In genomic region chr5:159123700-159124099, GRCh38 we compare ENCODE assay signal across 15 cellular contexts. TPM values are rescaled to one million over a fixed set of nuclear protein-coding genes. Genes with fewer than 3 reads are reported as not detected.
DNase-seq lines count a peak whose midpoint lies in the region; ATAC-seq lines count a peak whose summit lies in the region.
"Had no signal": no experiment of that assay in that cellular context is flagged by ENCODE, and none has a peak within 500 bp of the region (broad histone marks: within the 10 kb centered on the region; RNA-seq: fewer than 3 reads in every experiment).

No MANE protein-coding gene starts in this region.

- no peak for DNase-seq in activated T-cell treated with anti-CD3 and anti-CD28 coated beads, Interleukin-2, amount 50 U/mL, for 4 hours
- DNase-seq in activated T-cell treated with anti-CD3 and anti-CD28 coated beads for 4 hours: no peak
- DNase-seq in stimulated activated effector memory CD8-positive, alpha-beta T cell treated with anti-CD3 and anti-CD28 coated beads, Interleukin-12 subunit alpha, Interleukin-12 subunit beta, amount 100 ng/mL, for 72 hours (ENCODE audit: low spot score in 2 of 2): no peak
- no peak for DNase-seq in hepatic stellate cell (ENCODE audit: low spot score)
- DNase-seq: COR-L47, GF-D8, H9, KBM-7, NCI-H1436, NCI-H2029 treated with DMSO at 0.1 percent for 48 hours, NCI-H510A, NCI-H774 had no signal

- H3K27ac Mint-ChIP-seq in stimulated activated effector memory CD8-positive, alpha-beta T cell treated with anti-CD3 and anti-CD28 coated beads, Interleukin-12 subunit alpha, Interleukin-12 subunit beta, amount 100 ng/mL, for 72 hours: no peak overlapping the region
- H3K27ac Mint-ChIP-seq: H9 had no signal

- no peaks in the 10 kb centered on the region for H3K36me3 Mint-ChIP-seq in activated T-cell treated with anti-CD3 and anti-CD28 coated beads, Interleukin-2, amount 50 U/mL, for 4 hours (ENCODE audit: insufficient read depth)
- no peaks in the 10 kb centered on the region for H3K36me3 Mint-ChIP-seq in stimulated activated effector memory CD8-positive, alpha-beta T cell treated with anti-CD3 and anti-CD28 coated beads, Interleukin-12 subunit alpha, Interleukin-12 subunit beta, amount 100 ng/mL, for 72 hours

- H3K27me3 Mint-ChIP-seq in activated T-cell treated with anti-CD3 and anti-CD28 coated beads, Interleukin-2, amount 50 U/mL, for 4 hours (ENCODE audit: low read depth): no peaks in the 10 kb centered on the region

- peaks cover 19% of the 10 kb centered on the region for H3K4me1 Mint-ChIP-seq in activated T-cell treated with anti-CD3 and anti-CD28 coated beads, Interleukin-2, amount 50 U/mL, for 4 hours (ENCODE audit: low read depth)
- H3K4me1 Mint-ChIP-seq in stimulated activated effector memory CD8-positive, alpha-beta T cell treated with anti-CD3 and anti-CD28 coated beads, Interleukin-12 subunit alpha, Interleukin-12 subunit beta, amount 100 ng/mL, for 72 hours: peaks cover 24% of the 10 kb centered on the region
- H3K4me1 Mint-ChIP-seq: H9 had no signal

- peaks cover 11% of the 10 kb centered on the region for H3K9me3 Mint-ChIP-seq in activated T-cell treated with anti-CD3 and anti-CD28 coated beads, Interleukin-2, amount 50 U/mL, for 4 hours
- peaks cover 4% of the 10 kb centered on the region for H3K9me3 Mint-ChIP-seq in stimulated activated effector memory CD8-positive, alpha-beta T cell treated with anti-CD3 and anti-CD28 coated beads, Interleukin-12 subunit alpha, Interleukin-12 subunit beta, amount 100 ng/mL, for 72 hours

- H3K4me3 Mint-ChIP-seq in activated T-cell treated with anti-CD3 and anti-CD28 coated beads, Interleukin-2, amount 50 U/mL, for 4 hours: no peak overlapping the region
- H3K4me3 Mint-ChIP-seq in stimulated activated effector memory CD8-positive, alpha-beta T cell treated with anti-CD3 and anti-CD28 coated beads, Interleukin-12 subunit alpha, Interleukin-12 subunit beta, amount 100 ng/mL, for 72 hours: no peak overlapping the region
- H3K4me3 Mint-ChIP-seq: H9 had no signal

- peak; percentile 57 to 84 for ATAC-seq in activated T-cell treated with anti-CD3 and anti-CD28 coated beads, Interleukin-2, amount 50 U/mL, for 4 hours
- peak; percentile 49 for ATAC-seq in GM18511 (IDR thresholded peaks at IDR 0.05; ENCODE audit: unreplicated experiment)
- ATAC-seq in HG02870 (IDR thresholded peaks at IDR 0.05; ENCODE audit: unreplicated experiment): peak; percentile 63
- ATAC-seq in stimulated activated effector memory CD8-positive, alpha-beta T cell treated with anti-CD3 and anti-CD28 coated beads, Interleukin-12 subunit alpha, Interleukin-12 subunit beta, amount 100 ng/mL, for 72 hours: peak; percentile 92
- no peak for ATAC-seq in GM21619 (IDR thresholded peaks at IDR 0.05; ENCODE audit: unreplicated experiment)

RNA-seq across cellular contexts. Expression of gene EBF1, which starts 24.0 kb away (rescaled TPM):
- under 1 TPM; 0.20 to 0.92 (median 0.37) TPM for total RNA-seq in activated T-cell treated with anti-CD3 and anti-CD28 coated beads, Interleukin-2, amount 50 U/mL, for 4 hours
- total RNA-seq: H9 had no signal
